1 cellular context compared by ENCODE assay signal in the genomic region with DNA sequence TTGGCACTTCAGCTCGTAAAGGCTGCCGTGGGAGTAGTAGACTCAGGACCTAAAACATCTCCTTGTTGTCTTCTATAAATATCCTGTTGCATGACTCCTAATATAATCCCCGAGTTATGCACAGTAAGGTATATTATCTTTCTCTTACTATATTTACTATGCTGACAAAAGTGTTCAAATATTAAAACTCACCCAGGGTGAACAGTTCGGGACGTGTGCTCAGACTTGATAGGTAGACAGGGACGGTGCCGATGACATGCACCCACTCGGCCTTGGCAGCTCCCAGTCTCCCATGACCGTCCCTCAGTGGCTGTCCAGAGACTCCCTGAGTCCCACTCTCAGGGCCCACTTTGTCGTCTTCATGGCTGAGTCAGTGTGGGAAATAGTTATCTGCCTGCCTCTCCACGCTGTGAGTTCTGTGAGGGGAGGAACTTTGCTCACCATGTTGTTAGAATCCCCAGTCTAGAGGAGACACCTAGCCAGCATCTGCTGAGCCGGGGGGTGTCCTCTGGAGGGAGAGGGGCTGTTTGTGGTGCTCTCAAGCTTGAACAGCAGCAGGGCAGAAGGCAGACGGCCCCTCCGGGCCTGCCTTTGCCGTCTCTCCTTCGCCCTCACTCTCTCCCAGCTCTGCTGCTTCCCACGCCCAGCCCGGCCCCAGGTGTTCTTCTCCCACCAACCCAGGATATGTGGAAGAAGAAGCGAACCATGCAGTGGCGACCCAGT.
TF ChIP-seq lines count a peak whose summit lies in the region.

No MANE protein-coding gene starts in this region.

TF ChIP-seq in H1, 55 proteins besides CTCF, POLR2A, EP300 and RAD21:
- TF ChIP-seq EGR1 (IDR thresholded peaks at IDR 0.05; ENCODE audit: borderline replicate concordance, low read depth, low read length) = no peak
- TF ChIP-seq, protein P1, sequence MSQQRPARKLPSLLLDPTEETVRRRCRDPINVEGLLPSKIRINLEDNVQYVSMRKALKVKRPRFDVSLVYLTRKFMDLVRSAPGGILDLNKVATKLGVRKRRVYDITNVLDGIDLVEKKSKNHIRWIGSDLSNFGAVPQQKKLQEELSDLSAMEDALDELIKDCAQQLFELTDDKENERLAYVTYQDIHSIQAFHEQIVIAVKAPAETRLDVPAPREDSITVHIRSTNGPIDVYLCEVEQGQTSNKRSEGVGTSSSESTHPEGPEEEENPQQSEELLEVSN (IDR thresholded peaks at IDR 0.05) = no peak
- no peak for TF ChIP-seq NANOG (IDR thresholded peaks at IDR 0.05; ENCODE audit: insufficient read depth, low read depth, low read length, poor library complexity, severe bottlenecking)
- no peak for TF ChIP-seq RBBP5 (IDR thresholded peaks at IDR 0.05; ENCODE audit: borderline replicate concordance, low read depth, low read length)
- TF ChIP-seq MAFK (IDR thresholded peaks at IDR 0.05; ENCODE audit: low read depth, low read length) = no peak
- no peak for TF ChIP-seq JUN (IDR thresholded peaks at IDR 0.05; ENCODE audit: low read depth, low read length)
- no peak for TF ChIP-seq CTBP2 (IDR thresholded peaks at IDR 0.05; ENCODE audit: borderline replicate concordance, insufficient read depth, insufficient read length, low read length)
- TF ChIP-seq SP4 (IDR thresholded peaks at IDR 0.05; ENCODE audit: low read length) = no peak
- TF ChIP-seq POU5F1 (IDR thresholded peaks at IDR 0.05; ENCODE audit: low read depth, low read length) = no peak
- TF ChIP-seq, protein P2, sequence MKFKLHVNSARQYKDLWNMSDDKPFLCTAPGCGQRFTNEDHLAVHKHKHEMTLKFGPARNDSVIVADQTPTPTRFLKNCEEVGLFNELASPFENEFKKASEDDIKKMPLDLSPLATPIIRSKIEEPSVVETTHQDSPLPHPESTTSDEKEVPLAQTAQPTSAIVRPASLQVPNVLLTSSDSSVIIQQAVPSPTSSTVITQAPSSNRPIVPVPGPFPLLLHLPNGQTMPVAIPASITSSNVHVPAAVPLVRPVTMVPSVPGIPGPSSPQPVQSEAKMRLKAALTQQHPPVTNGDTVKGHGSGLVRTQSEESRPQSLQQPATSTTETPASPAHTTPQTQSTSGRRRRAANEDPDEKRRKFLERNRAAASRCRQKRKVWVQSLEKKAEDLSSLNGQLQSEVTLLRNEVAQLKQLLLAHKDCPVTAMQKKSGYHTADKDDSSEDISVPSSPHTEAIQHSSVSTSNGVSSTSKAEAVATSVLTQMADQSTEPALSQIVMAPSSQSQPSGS (IDR thresholded peaks at IDR 0.05; ENCODE audit: low read length) = no peak
- no peak for TF ChIP-seq TCF12 (IDR thresholded peaks at IDR 0.05; ENCODE audit: low read depth, low read length)
- TF ChIP-seq BCL11A (IDR thresholded peaks at IDR 0.05; ENCODE audit: low read depth in 2 of 2, low read length in 2 of 2) = no peak
- TF ChIP-seq SUZ12 (IDR thresholded peaks at IDR 0.05; ENCODE audit: low read length) = no peak
